ENCODE assay signal across 11 cellular contexts in the genomic region with DNA sequence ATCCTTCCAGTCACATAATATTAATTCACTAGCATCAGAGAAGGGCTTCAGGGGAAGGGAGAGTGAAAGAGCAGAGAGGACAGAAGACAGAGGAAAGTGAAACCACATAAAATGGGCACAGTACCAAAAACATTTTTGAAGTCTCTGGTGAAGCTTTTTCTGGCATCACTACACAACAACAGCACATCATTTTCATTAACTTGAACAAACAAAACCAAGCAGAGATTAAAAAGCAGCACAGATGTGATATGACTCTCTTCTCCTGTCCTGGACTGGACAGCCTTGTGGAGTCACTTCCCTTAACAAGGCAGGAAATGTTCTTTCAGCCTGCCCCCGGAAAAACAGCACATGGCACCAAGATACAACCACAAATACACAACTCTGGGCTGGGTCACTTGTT.
DNase-seq lines count a peak whose midpoint lies in the region; ATAC-seq, FAIRE-seq and TF ChIP-seq lines count a peak whose summit lies in the region.
"Had no signal": no experiment of that assay in that cellular context is flagged by ENCODE, and none has a peak within 500 bp of the region (broad histone marks: within the 10 kb centered on the region; RNA-seq: fewer than 3 reads in every experiment).

No MANE protein-coding gene starts in this region.

- H3K4me1 ChIP-seq in right lobe of liver: no peaks in the 10 kb centered on the region
- no peaks in the 10 kb centered on the region for H3K4me1 ChIP-seq in HepG2 (ENCODE audit: insufficient read depth, low read length)
- H3K4me1 ChIP-seq in right cardiac atrium (ENCODE audit: control insufficient read depth, insufficient read depth, low read length): no peaks in the 10 kb centered on the region
- H3K4me1 ChIP-seq in aorta (ENCODE audit: control insufficient read depth in 1 of 2, insufficient read depth in 2 of 2, low read length in 2 of 2): no peaks in the 10 kb centered on the region

- H4K20me1 ChIP-seq in HepG2 (ENCODE audit: insufficient read depth, low read length): no peaks in the 10 kb centered on the region

- CTCF ChIA-PET in HepG2 (lab: Yijun Ruan, JAX; ENCODE audit: low intra/inter-chr PET ratio, low total read pairs): no interaction called here

- FAIRE-seq in HepG2 (lab: Jason Lieb, UNC): no peak

- POLR2A ChIA-PET in HepG2 (lab: Yijun Ruan, JAX): no interaction called here

- ATAC-seq in right lobe of liver (peak in 3 of 4 donors; percentile 33 to 39 (median 38)), HepG2 (no peak), right cardiac atrium (peak; percentile 37 to 71), aorta (ENCODE audit: low FRiP score) (peak; percentile 19)

- no peak overlapping the region for H3K4me2 ChIP-seq in HepG2 (ENCODE audit: low read depth, low read length)

- H3K36me3 ChIP-seq in right lobe of liver: no peaks in the 10 kb centered on the region
- no peaks in the 10 kb centered on the region for H3K36me3 ChIP-seq in HepG2 (replicated peaks in 1 of 2; ENCODE audit: control insufficient read depth in 1 of 2, insufficient read depth in 2 of 2, low read length in 2 of 2)
- no peaks in the 10 kb centered on the region for H3K36me3 ChIP-seq in brain microvascular endothelial cell (replicated peaks)
- H3K36me3 ChIP-seq in aorta (ENCODE audit: control insufficient read depth in 1 of 2, insufficient read depth in 2 of 2, low read length in 1 of 2): no peaks in the 10 kb centered on the region

- H3K79me2 ChIP-seq in HepG2 (ENCODE audit: insufficient read depth, low read length): no peaks in the 10 kb centered on the region

- TF ChIP-seq EP300 in HepG2 (IDR thresholded peaks at IDR 0.05; ENCODE audit: low read depth in 2 of 2, low read length in 2 of 2) (no peak), HepG2 (CRISPR knock-in tag; IDR thresholded peaks at IDR 0.05; ENCODE audit: borderline replicate concordance) (no peak)

- no peak overlapping the region for H3K4me3 ChIP-seq in right lobe of liver
- H3K4me3 ChIP-seq in HepG2 (replicated peaks in 1 of 3; ENCODE audit: insufficient read depth in 1 of 3, low read depth in 2 of 3, low read length in 3 of 3): no peak overlapping the region
- H3K4me3 ChIP-seq in brain microvascular endothelial cell (ENCODE audit: low read depth, low read length): no peak overlapping the region
- H3K4me3 ChIP-seq in right cardiac atrium (ENCODE audit: low read length): no peak overlapping the region
- H3K4me3 ChIP-seq in aorta (ENCODE audit: low read length in 2 of 2): no peak overlapping the region

- in situ Hi-C loops in HepG2 (cut with HindIII; ENCODE audit: extremely low pct_ligation_motif_present, low pct_unique_long_range_greater_than_20kb): no loop called here
- in situ Hi-C loops in brain microvascular endothelial cell (cut with HindIII; ENCODE audit: low pct_ligation_motif_present, low sequenced_read_pairs): no loop called here

- H3K27ac ChIP-seq in right lobe of liver (no peak overlapping the region), HepG2 (ENCODE audit: extremely low read length, insufficient read depth, low read length) (no peak overlapping the region), brain microvascular endothelial cell (no peak overlapping the region), right cardiac atrium (ENCODE audit: low read length) (peak overlapping the region; percentile 4), aorta (ENCODE audit: low read depth in 1 of 2, low read length in 2 of 2) (no peak overlapping the region)

- H3K9me3 ChIP-seq in right lobe of liver (no peaks in the 10 kb centered on the region), HepG2 (ENCODE audit: low read length) (no peaks in the 10 kb centered on the region), right cardiac atrium (ENCODE audit: control insufficient read depth, low read length) (no peaks in the 10 kb centered on the region), aorta (ENCODE audit: control insufficient read depth, low read length) (no peaks in the 10 kb centered on the region)

- no peak overlapping the region for H2AFZ ChIP-seq in HepG2 (ENCODE audit: low read length)

- no TSS peak for BruUV-seq in HepG2 (replicated peaks; lab: Mats Ljungman, UMichigan)

- DNase-seq in right lobe of liver (no peak), HepG2 (ENCODE audit: low spot score) (no peak), brain microvascular endothelial cell (peak; percentile 27), right cardiac atrium (no peak), aorta (no peak), globus pallidus (ENCODE audit: low spot score) (no peak)
- DNase-seq in activated T-cell treated with anti-CD3 and anti-CD28 coated beads, Interleukin-2, amount 50 U/mL, for 1 hour: no peak
- DNase-seq in activated naive CD4-positive, alpha-beta T cell treated with Interleukin-2 at 50 U/mL for 16 hours: no peak
- DNase-seq: activated naive CD8-positive, alpha-beta T cell treated with anti-CD3 and anti-CD28 coated beads, Interleukin-2, amount 10 ng/mL, durations not matched to agents 7 days and 5 days; H9; NCI-H774 had no signal

- 0% methylated on average over 1 of the region's 1 CpG for WGBS in right lobe of liver (ENCODE audit: insufficient coverage, low coverage, low lambda C conversion rate, missing lambda C conversion rate)
- WGBS in HepG2 (ENCODE audit: low lambda C conversion rate): 0% methylated on average over 1 of the region's 1 CpG
- WGBS in right cardiac atrium: 39% methylated on average over 1 of the region's 1 CpG
- WGBS in aorta, 2 donors: 45 to 54% methylated on average over 1 of the region's 1 CpG

- H3K27me3 ChIP-seq in right lobe of liver (no peaks in the 10 kb centered on the region), HepG2 (ENCODE audit: control insufficient read depth in 1 of 2, insufficient read depth in 2 of 2, low read length in 2 of 2) (no peaks in the 10 kb centered on the region; a peak in 1 of 5 replicates), brain microvascular endothelial cell (replicated peaks) (no peaks in the 10 kb centered on the region), right cardiac atrium (ENCODE audit: control insufficient read depth, insufficient read depth) (no peaks in the 10 kb centered on the region), aorta (ENCODE audit: control insufficient read depth in 1 of 2, insufficient read depth in 2 of 2, low read length in 1 of 2) (no peaks in the 10 kb centered on the region)

- TF ChIP-seq CTCF in right lobe of liver (IDR thresholded peaks at IDR 0.05) (no peak), HepG2 (CRISPR knock-in tag; IDR thresholded peaks at IDR 0.05) (no peak), brain microvascular endothelial cell (IDR thresholded peaks at IDR 0.05; ENCODE audit: low read depth, low read length, missing control alignments) (no peak)

- H3K9ac ChIP-seq in HepG2 (ENCODE audit: insufficient read depth, low read depth, low read length): no peak overlapping the region

- TF ChIP-seq RAD21 in HepG2 (CRISPR knock-in tag; IDR thresholded peaks at IDR 0.05): no peak

- intact Hi-C loops in right lobe of liver (cut with DNase I): no loop called here
- intact Hi-C loops in HepG2 (cut with micrococcal nuclease; ENCODE audit: unreplicated experiment): no loop called here
- intact Hi-C loops in right cardiac atrium (cut with DNase I): no loop called here
- intact Hi-C loops in aorta (cut with DNase I): no loop called here

- TF ChIP-seq POLR2A in right lobe of liver (IDR thresholded peaks at IDR 0.05) (no peak), HepG2 (IDR thresholded peaks at IDR 0.05; ENCODE audit: insufficient read depth in 1 of 2, low read depth in 2 of 2, low read length in 2 of 2) (no peak)

TF ChIP-seq in HepG2, 621 proteins besides CTCF, POLR2A, EP300 and RAD21:
- TF ChIP-seq SUZ12 (IDR thresholded peaks at IDR 0.05; ENCODE audit: low read depth, low read length): no peak
- no peak for TF ChIP-seq ZNF441 (CRISPR knock-in tag; IDR thresholded peaks at IDR 0.05; ENCODE audit: borderline replicate concordance)
- no peak for TF ChIP-seq HNRNPUL1 (IDR thresholded peaks at IDR 0.05; ENCODE audit: low read depth, low read length)
- TF ChIP-seq RBAK (CRISPR knock-in tag; IDR thresholded peaks at IDR 0.05): no peak
- TF ChIP-seq TCF7 (IDR thresholded peaks at IDR 0.05; ENCODE audit: low read depth): no peak
- no peak for TF ChIP-seq ZNF432 (CRISPR knock-in tag; IDR thresholded peaks at IDR 0.05; ENCODE audit: borderline replicate concordance)
- no peak for TF ChIP-seq SNAI1 (CRISPR knock-in tag; IDR thresholded peaks at IDR 0.05; ENCODE audit: borderline replicate concordance)
- TF ChIP-seq NR2F6 (IDR thresholded peaks at IDR 0.05): no peak
- no peak for TF ChIP-seq NR2F6 (CRISPR knock-in tag; IDR thresholded peaks at IDR 0.05)
